ENCODE assay signal across 8 cellular contexts in genomic region chr7:37833107-37833817, GRCh38. TPM values are rescaled to one million over a fixed set of nuclear protein-coding genes. Genes with fewer than 3 reads are reported as not detected.
A peak's percentile ranks its signal among the peaks of the same experiment; 100 is the strongest.
DNase-seq lines count a peak whose midpoint lies in the region; ATAC-seq and TF ChIP-seq lines count a peak whose summit lies in the region.

No MANE protein-coding gene starts in this region.

- H3K79me2 ChIP-seq in OCI-LY3 (ENCODE audit: low read length) (no peaks in the 10 kb centered on the region), osteoblast (ENCODE audit: insufficient read depth, low read length) (no peaks in the 10 kb centered on the region)

- H3K36me3 Mint-ChIP-seq in activated naive CD4-positive, alpha-beta T cell treated with anti-CD3 and anti-CD28 coated beads for 36 hours (ENCODE audit: low read depth), result no peaks in the 10 kb centered on the region

- DNase-seq in Caki2 (ENCODE audit: low read depth), result peak; percentile 11
- DNase-seq in HK-2 (ENCODE audit: unreplicated experiment), result peak; percentile 21
- DNase-seq in activated naive CD4-positive, alpha-beta T cell treated with anti-CD3 and anti-CD28 coated beads for 36 hours, result peak; percentile 57
- peak; percentile 67 for DNase-seq in globus pallidus (ENCODE audit: low spot score)
- peak; percentile 55 for DNase-seq in osteoblast (ENCODE audit: insufficient read length, low spot score, missing footprints)

- H2AFZ ChIP-seq in OCI-LY3 (ENCODE audit: low read depth, low read length) (peak overlapping the region; percentile 96), osteoblast (ENCODE audit: low read length) (peak overlapping the region; percentile 96)

- H3K4me1 Mint-ChIP-seq in activated naive CD4-positive, alpha-beta T cell treated with anti-CD3 and anti-CD28 coated beads for 36 hours (ENCODE audit: low read depth), result peaks cover 5% of the 10 kb centered on the region

- no peaks in the 10 kb centered on the region for H3K36me3 ChIP-seq in OCI-LY3 (replicated peaks; ENCODE audit: low read depth, low read length)
- no peaks in the 10 kb centered on the region for H3K36me3 ChIP-seq in osteoblast (ENCODE audit: insufficient read depth, low read length)

- H3K9ac ChIP-seq in OCI-LY3 (ENCODE audit: low read length), result peak overlapping the region; percentile 65

- H3K4me2 ChIP-seq in OCI-LY3 (ENCODE audit: low read length), result peak overlapping the region; percentile 93
- peak overlapping the region; percentile 94 for H3K4me2 ChIP-seq in osteoblast (ENCODE audit: insufficient read depth, low read length)

- peak; percentile 56 for TF ChIP-seq CTCF in OCI-LY3 (IDR thresholded peaks at IDR 0.05; ENCODE audit: low read depth, low read length)
- TF ChIP-seq CTCF in osteoblast (IDR thresholded peaks at IDR 0.05; ENCODE audit: extremely low read depth, low read depth, low read length), result peak; percentile 74

- H3K9me3 Mint-ChIP-seq in activated naive CD4-positive, alpha-beta T cell treated with anti-CD3 and anti-CD28 coated beads for 36 hours, result no peaks in the 10 kb centered on the region

- H3K4me3 ChIP-seq in OCI-LY3 (ENCODE audit: low read length) (peak overlapping the region; percentile 94), osteoblast (ENCODE audit: insufficient read depth, low read length) (peak overlapping the region; percentile 67)

- H3K27ac ChIP-seq in OCI-LY3 (ENCODE audit: low read length), result no peak overlapping the region
- no peak overlapping the region for H3K27ac ChIP-seq in osteoblast (ENCODE audit: low read depth, low read length)

- H3K9me3 ChIP-seq in OCI-LY3 (ENCODE audit: insufficient read depth, low read length) (no peaks in the 10 kb centered on the region), osteoblast (ENCODE audit: low read depth, low read length) (no peaks in the 10 kb centered on the region)

- H3K4me1 ChIP-seq in OCI-LY3 (ENCODE audit: low read length) (peaks cover 28% of the 10 kb centered on the region), osteoblast (ENCODE audit: insufficient read depth, low read length) (peaks cover 3% of the 10 kb centered on the region)

- intact Hi-C loops in activated naive CD4-positive, alpha-beta T cell treated with anti-CD3 and anti-CD28 coated beads for 36 hours (cut with micrococcal nuclease), result loop anchor here (2.0 to 10.0 kb wide), 10 partner anchors 206 to 1360 kb away; no protein-coding TSS in a partner anchor

- no peak overlapping the region for H3K27ac Mint-ChIP-seq in activated naive CD4-positive, alpha-beta T cell treated with anti-CD3 and anti-CD28 coated beads for 36 hours

- in situ Hi-C loops in Caki2 (cut with HindIII; ENCODE audit: low pct_unique_long_range_greater_than_20kb, low sequenced_read_pairs), result no loop called here

- ATAC-seq in GM18517 (IDR thresholded peaks at IDR 0.05; ENCODE audit: unreplicated experiment) (no peak), GM21717 (IDR thresholded peaks at IDR 0.05; ENCODE audit: unreplicated experiment) (no peak)

- peak overlapping the region; percentile 73 for H3K4me3 Mint-ChIP-seq in activated naive CD4-positive, alpha-beta T cell treated with anti-CD3 and anti-CD28 coated beads for 36 hours

- CTCF ChIA-PET in activated naive CD4-positive, alpha-beta T cell treated with anti-CD3 and anti-CD28 coated beads for 36 hours (lab: Charles Lee), result interaction anchor here (0.6 to 1.7 kb wide), 8 partner anchors 11 to 384 kb away, joined by 3 to 6 read pairs (median 3); partner anchors contain the start of gene ELMO1

- H3K27me3 Mint-ChIP-seq in activated naive CD4-positive, alpha-beta T cell treated with anti-CD3 and anti-CD28 coated beads for 36 hours (ENCODE audit: low read depth), result peaks cover 4% of the 10 kb centered on the region

- peaks cover 10% of the 10 kb centered on the region; the same call in 1 of the 2 replicates for H3K27me3 ChIP-seq in OCI-LY3 (ENCODE audit: low read depth, low read length)
- no peaks in the 10 kb centered on the region for H3K27me3 ChIP-seq in osteoblast (ENCODE audit: insufficient read depth, low read length)

- H4K20me1 ChIP-seq in OCI-LY3 (ENCODE audit: insufficient read depth, low read length), result no peaks in the 10 kb centered on the region
- H4K20me1 ChIP-seq in osteoblast (ENCODE audit: insufficient read depth, low read length), result no peaks in the 10 kb centered on the region

RNA-seq across cellular contexts. Expression of gene NME8, which starts 15.1 kb away (rescaled TPM):
- total RNA-seq in Caki2 (2014; rRNA removed; shearing (Covaris generic); ENCODE audit: low replicate concordance), result not detected in 2 replicates
- total RNA-seq in activated naive CD4-positive, alpha-beta T cell treated with anti-CD3 and anti-CD28 coated beads for 36 hours, result not detected
- total RNA-seq in osteoblast, result not detected in 2 replicates

Comparison
In these comparisons a context has a peak if more than half of its experiments do, and no peak if none do; other contexts are left out.
1. DNase-seq: peak in every context shown above with its lines; median percentile 67 in globus pallidus; 57 in activated naive CD4-positive, alpha-beta T cell treated with anti-CD3 and anti-CD28 coated beads for 36 hours; 55 in osteoblast; 21 in HK-2; 11 in Caki2.